ENCODE assay signal across 1 cellular context in the genomic region with DNA sequence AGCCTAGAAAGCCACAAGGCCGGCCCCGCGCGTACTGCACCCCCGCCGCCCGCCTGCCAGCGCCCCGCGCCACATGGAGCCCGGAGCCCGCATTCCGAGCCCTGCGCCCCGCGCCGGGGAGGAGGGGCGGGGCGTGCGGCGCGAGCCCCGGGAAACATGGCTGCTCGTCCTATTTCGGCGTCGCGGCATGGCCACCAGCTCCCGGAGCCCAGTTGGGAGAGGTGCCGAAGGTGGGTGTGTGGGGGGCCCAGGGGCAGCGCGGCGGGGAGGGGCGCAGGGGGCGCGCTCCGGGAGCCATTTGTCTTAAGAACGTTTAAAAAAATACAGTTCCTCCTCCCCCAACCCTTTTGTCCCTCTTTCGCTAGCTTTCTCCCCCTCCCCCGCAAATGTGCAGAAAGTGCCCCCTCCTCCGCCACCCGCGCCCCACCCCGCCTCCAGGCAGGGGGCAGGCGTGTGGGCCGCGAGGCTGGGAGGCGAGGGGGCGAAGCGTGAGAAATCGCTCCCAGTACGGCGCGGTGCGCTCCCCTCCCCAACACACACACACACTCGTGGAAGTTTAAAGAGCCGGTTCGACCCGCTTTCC.
TF ChIP-seq lines count a peak whose summit lies in the region.

No MANE protein-coding gene starts in this region.

TF ChIP-seq in K562, 482 proteins besides CTCF, POLR2A, EP300 and RAD21 (continued from another document):
- TF ChIP-seq, protein P1, sequence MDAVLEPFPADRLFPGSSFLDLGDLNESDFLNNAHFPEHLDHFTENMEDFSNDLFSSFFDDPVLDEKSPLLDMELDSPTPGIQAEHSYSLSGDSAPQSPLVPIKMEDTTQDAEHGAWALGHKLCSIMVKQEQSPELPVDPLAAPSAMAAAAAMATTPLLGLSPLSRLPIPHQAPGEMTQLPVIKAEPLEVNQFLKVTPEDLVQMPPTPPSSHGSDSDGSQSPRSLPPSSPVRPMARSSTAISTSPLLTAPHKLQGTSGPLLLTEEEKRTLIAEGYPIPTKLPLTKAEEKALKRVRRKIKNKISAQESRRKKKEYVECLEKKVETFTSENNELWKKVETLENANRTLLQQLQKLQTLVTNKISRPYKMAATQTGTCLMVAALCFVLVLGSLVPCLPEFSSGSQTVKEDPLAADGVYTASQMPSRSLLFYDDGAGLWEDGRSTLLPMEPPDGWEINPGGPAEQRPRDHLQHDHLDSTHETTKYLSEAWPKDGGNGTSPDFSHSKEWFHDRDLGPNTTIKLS (IDR thresholded peaks at IDR 0.05; ENCODE audit: borderline replicate concordance, low read depth): no peak
- TF ChIP-seq NFATC3 (IDR thresholded peaks at IDR 0.05): no peak
- TF ChIP-seq ZNF695 (CRISPR knock-in tag; IDR thresholded peaks at IDR 0.05): no peak
- no peak for TF ChIP-seq HLTF (IDR thresholded peaks at IDR 0.05)
- TF ChIP-seq, protein P2, sequence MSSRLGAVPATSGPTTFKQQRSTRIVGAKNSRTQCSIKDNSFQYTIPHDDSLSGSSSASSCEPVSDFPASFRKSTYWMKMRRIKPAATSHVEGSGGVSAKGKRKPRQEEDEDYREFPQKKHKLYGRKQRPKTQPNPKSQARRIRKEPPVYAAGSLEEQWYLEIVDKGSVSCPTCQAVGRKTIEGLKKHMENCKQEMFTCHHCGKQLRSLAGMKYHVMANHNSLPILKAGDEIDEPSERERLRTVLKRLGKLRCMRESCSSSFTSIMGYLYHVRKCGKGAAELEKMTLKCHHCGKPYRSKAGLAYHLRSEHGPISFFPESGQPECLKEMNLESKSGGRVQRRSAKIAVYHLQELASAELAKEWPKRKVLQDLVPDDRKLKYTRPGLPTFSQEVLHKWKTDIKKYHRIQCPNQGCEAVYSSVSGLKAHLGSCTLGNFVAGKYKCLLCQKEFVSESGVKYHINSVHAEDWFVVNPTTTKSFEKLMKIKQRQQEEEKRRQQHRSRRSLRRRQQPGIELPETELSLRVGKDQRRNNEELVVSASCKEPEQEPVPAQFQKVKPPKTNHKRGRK (tag; IDR thresholded peaks at IDR 0.05): no peak
- no peak for TF ChIP-seq ZKSCAN3 (CRISPR knock-in tag; IDR thresholded peaks at IDR 0.05)
- TF ChIP-seq U2AF1 (optimal IDR thresholded peaks at IDR 0.05; ENCODE audit: low read depth, low read length): no peak
- no peak for TF ChIP-seq NFIC (IDR thresholded peaks at IDR 0.05)
- TF ChIP-seq NFRKB (IDR thresholded peaks at IDR 0.05; ENCODE audit: low read depth): peak; percentile 47
- TF ChIP-seq, protein P3, sequence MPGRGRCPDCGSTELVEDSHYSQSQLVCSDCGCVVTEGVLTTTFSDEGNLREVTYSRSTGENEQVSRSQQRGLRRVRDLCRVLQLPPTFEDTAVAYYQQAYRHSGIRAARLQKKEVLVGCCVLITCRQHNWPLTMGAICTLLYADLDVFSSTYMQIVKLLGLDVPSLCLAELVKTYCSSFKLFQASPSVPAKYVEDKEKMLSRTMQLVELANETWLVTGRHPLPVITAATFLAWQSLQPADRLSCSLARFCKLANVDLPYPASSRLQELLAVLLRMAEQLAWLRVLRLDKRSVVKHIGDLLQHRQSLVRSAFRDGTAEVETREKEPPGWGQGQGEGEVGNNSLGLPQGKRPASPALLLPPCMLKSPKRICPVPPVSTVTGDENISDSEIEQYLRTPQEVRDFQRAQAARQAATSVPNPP (IDR thresholded peaks at IDR 0.05; ENCODE audit: borderline replicate concordance, insufficient read depth, insufficient read length): no peak
- TF ChIP-seq, protein P4, sequence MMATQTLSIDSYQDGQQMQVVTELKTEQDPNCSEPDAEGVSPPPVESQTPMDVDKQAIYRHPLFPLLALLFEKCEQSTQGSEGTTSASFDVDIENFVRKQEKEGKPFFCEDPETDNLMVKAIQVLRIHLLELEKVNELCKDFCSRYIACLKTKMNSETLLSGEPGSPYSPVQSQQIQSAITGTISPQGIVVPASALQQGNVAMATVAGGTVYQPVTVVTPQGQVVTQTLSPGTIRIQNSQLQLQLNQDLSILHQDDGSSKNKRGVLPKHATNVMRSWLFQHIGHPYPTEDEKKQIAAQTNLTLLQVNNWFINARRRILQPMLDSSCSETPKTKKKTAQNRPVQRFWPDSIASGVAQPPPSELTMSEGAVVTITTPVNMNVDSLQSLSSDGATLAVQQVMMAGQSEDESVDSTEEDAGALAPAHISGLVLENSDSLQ (IDR thresholded peaks at IDR 0.05): no peak
TF ChIP-seq in K562: peak in this region for 52.
